ENCODE assay signal across 17 cellular contexts in genomic region chr18:59144483-59144882, GRCh38. TPM values are rescaled to one million over a fixed set of nuclear protein-coding genes. Genes with fewer than 3 reads are reported as not detected.
DNase-seq lines count a peak whose midpoint lies in the region; ATAC-seq and TF ChIP-seq lines count a peak whose summit lies in the region.
"Had no signal": no experiment of that assay in that cellular context is flagged by ENCODE, and none has a peak within 500 bp of the region (broad histone marks: within the 10 kb centered on the region; RNA-seq: fewer than 3 reads in every experiment).

No MANE protein-coding gene starts in this region.

- no peaks in the 10 kb centered on the region for H3K27me3 Mint-ChIP-seq in activated CD8-positive, alpha-beta memory T cell treated with anti-CD3 and anti-CD28 coated beads, Interleukin-2, amount 10 ng/mL, durations not matched to agents 7 days and 5 days
- no peaks in the 10 kb centered on the region for H3K27me3 Mint-ChIP-seq in T-helper 2 cell treated with Interferon-gamma antibody and Interleukin-4, amounts not matched to agents 5 μg/mL and 100 μg/mL, for 36 hours (ENCODE audit: low read depth)
- H3K27me3 Mint-ChIP-seq: T-cell had no signal

- no peak for ATAC-seq in activated CD8-positive, alpha-beta memory T cell treated with anti-CD3 and anti-CD28 coated beads, Interleukin-2, amount 10 ng/mL, durations not matched to agents 7 days and 5 days
- ATAC-seq in stimulated activated effector memory CD8-positive, alpha-beta T cell treated with anti-CD3 and anti-CD28 coated beads, Interleukin-12 subunit alpha, Interleukin-12 subunit beta, amount 100 ng/mL, for 72 hours = no peak
- ATAC-seq: SK-N-SH treated with all-trans-retinoic acid at 6 μM for 48 hours, T-cell had no signal

- no peak overlapping the region for H3K4me3 Mint-ChIP-seq in activated CD8-positive, alpha-beta memory T cell treated with anti-CD3 and anti-CD28 coated beads, Interleukin-2, amount 10 ng/mL, durations not matched to agents 7 days and 5 days
- peak overlapping the region; percentile 33 for H3K4me3 Mint-ChIP-seq in T-helper 2 cell treated with Interferon-gamma antibody and Interleukin-4, amounts not matched to agents 5 μg/mL and 100 μg/mL, for 36 hours
- H3K4me3 Mint-ChIP-seq in stimulated activated effector memory CD8-positive, alpha-beta T cell treated with anti-CD3 and anti-CD28 coated beads, Interleukin-12 subunit alpha, Interleukin-12 subunit beta, amount 100 ng/mL, for 72 hours = peak overlapping the region; percentile 92
- H3K4me3 Mint-ChIP-seq: T-cell had no signal

- peak; percentile 44 for DNase-seq in activated CD8-positive, alpha-beta memory T cell treated with anti-CD3 and anti-CD28 coated beads, Interleukin-2, amount 10 ng/mL, durations not matched to agents 7 days and 5 days
- no peak for DNase-seq in activated CD8-positive, alpha-beta memory T cell treated with anti-CD3 and anti-CD28 coated beads for 24 hours
- peak; percentile 49 for DNase-seq in MV-4-11 (lab: John Stamatoyannopoulos, UW)
- DNase-seq in T-helper 2 cell treated with Interferon-gamma antibody and Interleukin-4, amounts not matched to agents 5 μg/mL and 100 μg/mL, for 36 hours (ENCODE audit: low spot score) = no peak
- no peak for DNase-seq in stimulated activated effector memory CD8-positive, alpha-beta T cell treated with anti-CD3 and anti-CD28 coated beads, Interleukin-12 subunit alpha, Interleukin-12 subunit beta, amount 100 ng/mL, for 72 hours (ENCODE audit: low spot score in 2 of 2)
- no peak for DNase-seq in GM10266 (ENCODE audit: extremely low spot score)
- no peak for DNase-seq in NCI-H2107 (lab: John Stamatoyannopoulos, UW)
- DNase-seq: ACHN, C1 segment of cervical spinal cord, IMR-90, Kasumi-1, NCI-H1694 treated with DMSO at 0.1 percent for 48 hours, NCI-H526 treated with DMSO at 0.1 percent for 48 hours, OCI-M1, SHP77 treated with DMSO at 0.1 percent for 48 hours, T-cell had no signal

- no peak for TF ChIP-seq CTCF in GM10266 (IDR thresholded peaks at IDR 0.05; ENCODE audit: control insufficient read depth, insufficient read depth, low read depth, missing control alignments)

- CTCF ChIA-PET in activated CD8-positive, alpha-beta memory T cell treated with anti-CD3 and anti-CD28 coated beads, Interleukin-2, amount 10 ng/mL, durations not matched to agents 7 days and 5 days (lab: Charles Lee) = interaction anchor here (0.7 kb wide), 2 partner anchors 292 to 1946 kb away, joined by 3 read pairs; no protein-coding TSS in a partner anchor

- H3K4me1 Mint-ChIP-seq in activated CD8-positive, alpha-beta memory T cell treated with anti-CD3 and anti-CD28 coated beads, Interleukin-2, amount 10 ng/mL, durations not matched to agents 7 days and 5 days = peaks cover 66% of the 10 kb centered on the region
- H3K4me1 Mint-ChIP-seq in T-helper 2 cell treated with Interferon-gamma antibody and Interleukin-4, amounts not matched to agents 5 μg/mL and 100 μg/mL, for 36 hours (ENCODE audit: low read depth) = peaks cover 61% of the 10 kb centered on the region
- H3K4me1 Mint-ChIP-seq in stimulated activated effector memory CD8-positive, alpha-beta T cell treated with anti-CD3 and anti-CD28 coated beads, Interleukin-12 subunit alpha, Interleukin-12 subunit beta, amount 100 ng/mL, for 72 hours = peaks cover 84% of the 10 kb centered on the region

- H3K27ac Mint-ChIP-seq in activated CD8-positive, alpha-beta memory T cell treated with anti-CD3 and anti-CD28 coated beads, Interleukin-2, amount 10 ng/mL, durations not matched to agents 7 days and 5 days = peak overlapping the region; percentile 89
- H3K27ac Mint-ChIP-seq in T-helper 2 cell treated with Interferon-gamma antibody and Interleukin-4, amounts not matched to agents 5 μg/mL and 100 μg/mL, for 36 hours = no peak overlapping the region
- H3K27ac Mint-ChIP-seq in stimulated activated effector memory CD8-positive, alpha-beta T cell treated with anti-CD3 and anti-CD28 coated beads, Interleukin-12 subunit alpha, Interleukin-12 subunit beta, amount 100 ng/mL, for 72 hours = peak overlapping the region; percentile 56
- H3K27ac Mint-ChIP-seq: T-cell had no signal

- H3K9me3 Mint-ChIP-seq in activated CD8-positive, alpha-beta memory T cell treated with anti-CD3 and anti-CD28 coated beads, Interleukin-2, amount 10 ng/mL, durations not matched to agents 7 days and 5 days (ENCODE audit: low read depth) = no peaks in the 10 kb centered on the region
- H3K9me3 Mint-ChIP-seq in T-helper 2 cell treated with Interferon-gamma antibody and Interleukin-4, amounts not matched to agents 5 μg/mL and 100 μg/mL, for 36 hours = no peaks in the 10 kb centered on the region
- no peaks in the 10 kb centered on the region for H3K9me3 Mint-ChIP-seq in stimulated activated effector memory CD8-positive, alpha-beta T cell treated with anti-CD3 and anti-CD28 coated beads, Interleukin-12 subunit alpha, Interleukin-12 subunit beta, amount 100 ng/mL, for 72 hours
- H3K9me3 Mint-ChIP-seq: T-cell had no signal

- peaks cover 8% of the 10 kb centered on the region for H3K36me3 Mint-ChIP-seq in activated CD8-positive, alpha-beta memory T cell treated with anti-CD3 and anti-CD28 coated beads, Interleukin-2, amount 10 ng/mL, durations not matched to agents 7 days and 5 days
- H3K36me3 Mint-ChIP-seq in T-helper 2 cell treated with Interferon-gamma antibody and Interleukin-4, amounts not matched to agents 5 μg/mL and 100 μg/mL, for 36 hours (ENCODE audit: low read depth) = peaks cover 18% of the 10 kb centered on the region
- peaks cover 29% of the 10 kb centered on the region for H3K36me3 Mint-ChIP-seq in stimulated activated effector memory CD8-positive, alpha-beta T cell treated with anti-CD3 and anti-CD28 coated beads, Interleukin-12 subunit alpha, Interleukin-12 subunit beta, amount 100 ng/mL, for 72 hours

RNA-seq across cellular contexts. Expression of gene SEC11C, which starts 4.8 kb away (rescaled TPM):
- total RNA-seq in activated CD8-positive, alpha-beta memory T cell treated with anti-CD3 and anti-CD28 coated beads, Interleukin-2, amount 10 ng/mL, durations not matched to agents 7 days and 5 days = 100 to 1,000 TPM in 1 of 2 experiments, 10 to 100 TPM in 1; 57.9 to 127 TPM

Comparison
In these comparisons a context has a peak if more than half of its experiments do, and no peak if none do; other contexts are left out.
1. DNase-seq: peak in activated CD8-positive, alpha-beta memory T cell treated with anti-CD3 and anti-CD28 coated beads, Interleukin-2, amount 10 ng/mL, durations not matched to agents 7 days and 5 days (single experiment) and MV-4-11 (single experiment); none in activated CD8-positive, alpha-beta memory T cell treated with anti-CD3 and anti-CD28 coated beads for 24 hours (single experiment), T-helper 2 cell treated with Interferon-gamma antibody and Interleukin-4, amounts not matched to agents 5 μg/mL and 100 μg/mL, for 36 hours (single experiment), stimulated activated effector memory CD8-positive, alpha-beta T cell treated with anti-CD3 and anti-CD28 coated beads, Interleukin-12 subunit alpha, Interleukin-12 subunit beta, amount 100 ng/mL, for 72 hours (0 of 2), GM10266 (single experiment) and NCI-H2107 (single experiment).